Comparison of ENCODE assay signal across 1 cellular context in the genomic region with DNA sequence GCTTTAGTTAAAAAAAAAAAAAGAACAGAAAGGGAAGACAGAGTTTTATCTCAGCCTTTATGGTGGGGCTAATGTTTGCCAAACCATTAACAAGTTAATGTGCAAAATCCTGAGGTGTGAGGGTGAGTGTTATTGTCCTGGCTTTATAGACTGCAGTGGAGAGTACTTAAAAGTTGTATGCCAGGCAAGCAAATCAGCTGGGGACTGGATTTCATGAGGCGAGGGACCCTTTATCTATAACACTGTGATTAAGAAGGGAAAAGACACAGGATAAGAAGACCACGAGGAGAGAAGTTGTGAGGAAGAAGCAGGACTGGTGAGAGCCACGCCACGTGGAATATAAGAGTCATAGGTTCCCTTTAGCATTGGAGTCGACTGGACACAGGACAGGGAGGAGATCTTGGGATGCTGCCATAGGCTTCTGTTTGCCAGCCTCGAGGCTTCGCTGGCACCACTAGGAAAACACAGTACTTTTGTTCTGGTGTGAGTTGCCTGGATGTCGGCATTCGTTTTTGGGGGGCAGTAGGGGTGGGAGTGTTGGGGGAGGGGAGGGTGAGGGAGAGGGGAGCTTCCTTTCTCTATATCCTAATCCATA.
TF ChIP-seq lines count a peak whose summit lies in the region.

No MANE protein-coding gene starts in this region.

TF ChIP-seq in HepG2, 621 proteins besides CTCF, POLR2A, EP300 and RAD21:
- TF ChIP-seq ERF (CRISPR knock-in tag; IDR thresholded peaks at IDR 0.05), result no peak
